In genomic region chrX:56833626-56834025, GRCh38 we compare ENCODE assay signal across 20 cellular contexts.
A peak's percentile ranks its signal among the peaks of the same experiment; 100 is the strongest.
DNase-seq lines count a peak whose midpoint lies in the region; ATAC-seq, FAIRE-seq and TF ChIP-seq lines count a peak whose summit lies in the region.
"Had no signal": no experiment of that assay in that cellular context is flagged by ENCODE, and none has a peak within 500 bp of the region (broad histone marks: within the 10 kb centered on the region; RNA-seq: fewer than 3 reads in every experiment).

No MANE protein-coding gene starts in this region.

- no TSS peak for BruUV-seq in mammary epithelial cell (replicated peaks; lab: Mats Ljungman, UMichigan)

- dilution Hi-C loops in mammary epithelial cell (cut with HindIII; ENCODE audit: low sequenced_read_pairs), result no loop called here

- no peaks in the 10 kb centered on the region for H3K79me2 ChIP-seq in mammary epithelial cell (ENCODE audit: insufficient read depth, low read length)

- H3K27me3 ChIP-seq in mammary epithelial cell (ENCODE audit: insufficient read depth, low read length) (no peaks in the 10 kb centered on the region), breast epithelium (peaks cover 0 to 27% of the 10 kb centered on the region in 2 donors), bronchial epithelial cell (ENCODE audit: control insufficient read depth, insufficient read depth, low read length) (no peaks in the 10 kb centered on the region)

- H3K4me1 ChIP-seq in mammary epithelial cell (ENCODE audit: insufficient read depth, low read length) (no peaks in the 10 kb centered on the region), breast epithelium (no peaks in the 10 kb centered on the region)
- H3K4me1 ChIP-seq: A549, HAP-1 had no signal

- H3K9ac ChIP-seq in mammary epithelial cell (ENCODE audit: insufficient read depth, low read length), result no peak overlapping the region
- H3K9ac ChIP-seq: GM23248 had no signal

- 82% methylated on average over 2 of the region's 2 CpGs for WGBS in mammary epithelial cell (ENCODE audit: low coverage, missing lambda C conversion rate)

- H2AFZ ChIP-seq in mammary epithelial cell (ENCODE audit: low read depth, low read length), result no peak overlapping the region
- H2AFZ ChIP-seq: GM23248 had no signal

- H3K4me3 ChIP-seq in mammary epithelial cell (replicated peaks in 1 of 3; ENCODE audit: insufficient read depth in 1 of 3, low read depth in 2 of 3, low read length in 3 of 3), result no peak overlapping the region
- no peak overlapping the region for H3K4me3 ChIP-seq in breast epithelium
- H3K4me3 ChIP-seq in bronchial epithelial cell (ENCODE audit: low read depth, low read length), result no peak overlapping the region
- H3K4me3 ChIP-seq in epithelial cell of esophagus (ENCODE audit: low read length), result no peak overlapping the region
- H3K4me3 ChIP-seq: A549, GM23248, HAP-1 had no signal

- intact Hi-C loops in mammary epithelial cell (cut with micrococcal nuclease), result no loop called here
- intact Hi-C loops in breast epithelium (cut with DNase I; ENCODE audit: low total_unique reads), result no loop called here

- in situ Hi-C loops in mammary epithelial cell (cut with MboI; ENCODE audit: low sequenced_read_pairs in 2 of 2), result no loop called here

- peak; percentile 37 for DNase-seq in mammary epithelial cell
- no peak for DNase-seq in breast epithelium (ENCODE audit: low spot score in 2 of 2)
- peak; percentile 79 for DNase-seq in bronchial epithelial cell (ENCODE audit: low read depth)
- peak; percentile 54 for DNase-seq in epithelial cell of esophagus (ENCODE audit: low read depth)
- peak; percentile 4 for DNase-seq in pulmonary artery endothelial cell (ENCODE audit: low read depth, low spot score)
- DNase-seq in stimulated activated CD4-positive, alpha-beta T cell treated with anti-CD3 and anti-CD28 coated beads, Interleukin-2, amount 100 ng/mL, for 24 hours, result no peak
- DNase-seq in NAMALWA (ENCODE audit: low spot score), result no peak
- DNase-seq: AML-193; CD4-positive, alpha-beta memory T cell; DMS153; DMS79; GF-D8; GM23248 had no signal

- no peak for TF ChIP-seq CTCF in mammary epithelial cell (conservative IDR thresholded peaks at IDR 0.05 in 1 of 2, IDR thresholded peaks at IDR 0.05 in 1 of 2; ENCODE audit: extremely low read depth in 1 of 2, insufficient read depth in 1 of 2, low read depth in 1 of 2, low read length in 2 of 2)
- TF ChIP-seq CTCF in breast epithelium (IDR thresholded peaks at IDR 0.05), result no peak
- no peak for TF ChIP-seq CTCF in bronchial epithelial cell (IDR thresholded peaks at IDR 0.05; ENCODE audit: insufficient read depth, low read length, severe bottlenecking)
- TF ChIP-seq CTCF in epithelial cell of esophagus (IDR thresholded peaks at IDR 0.05; ENCODE audit: insufficient read depth, low read depth, low read length, missing control alignments), result no peak

- H3K4me2 ChIP-seq in mammary epithelial cell (ENCODE audit: insufficient read depth, low read depth, low read length), result no peak overlapping the region
- H3K4me2 ChIP-seq: A549 had no signal

- no peaks in the 10 kb centered on the region for H3K9me3 ChIP-seq in mammary epithelial cell (replicated peaks; ENCODE audit: insufficient read depth, low read length)
- no peaks in the 10 kb centered on the region for H3K9me3 ChIP-seq in breast epithelium
- H3K9me3 ChIP-seq: A549, HAP-1 had no signal

- H3K36me3 ChIP-seq in mammary epithelial cell (ENCODE audit: insufficient read depth, low read length) (no peaks in the 10 kb centered on the region), breast epithelium (no peaks in the 10 kb centered on the region), bronchial epithelial cell (ENCODE audit: control insufficient read depth, insufficient read depth, low read length) (no peaks in the 10 kb centered on the region)
- H3K36me3 ChIP-seq: HAP-1 had no signal

- H3K27ac ChIP-seq in mammary epithelial cell (ENCODE audit: insufficient read depth, low read depth, low read length), result no peak overlapping the region
- H3K27ac ChIP-seq in breast epithelium, result no peak overlapping the region
- H3K27ac ChIP-seq: 22Rv1, A549, C4-2B, GM23248, HL-60 had no signal

- H4K20me1 ChIP-seq in mammary epithelial cell (ENCODE audit: insufficient read depth, low read length), result no peaks in the 10 kb centered on the region

- FAIRE-seq in bronchial epithelial cell (lab: Jason Lieb, UNC), result no peak
- FAIRE-seq: GM19239 had no signal

- ATAC-seq in GM18873 (IDR thresholded peaks at IDR 0.05; ENCODE audit: low FRiP score, unreplicated experiment), result no peak
- ATAC-seq: A549 had no signal

- TF ChIP-seq POLR2A in breast epithelium (IDR thresholded peaks at IDR 0.05), result no peak

- CTCF ChIA-PET in mammary epithelial cell (lab: Charles Lee; ENCODE audit: low non-redundant PET), result no interaction called here

Comparison
In these comparisons a context has a peak if more than half of its experiments do, and no peak if none do; other contexts are left out.
1. DNase-seq: peak in mammary epithelial cell (single experiment), bronchial epithelial cell (single experiment), epithelial cell of esophagus (single experiment) and pulmonary artery endothelial cell (single experiment); none in breast epithelium (0 of 2), stimulated activated CD4-positive, alpha-beta T cell treated with anti-CD3 and anti-CD28 coated beads, Interleukin-2, amount 100 ng/mL, for 24 hours (0 of 2) and NAMALWA (single experiment).